In the genomic region with DNA sequence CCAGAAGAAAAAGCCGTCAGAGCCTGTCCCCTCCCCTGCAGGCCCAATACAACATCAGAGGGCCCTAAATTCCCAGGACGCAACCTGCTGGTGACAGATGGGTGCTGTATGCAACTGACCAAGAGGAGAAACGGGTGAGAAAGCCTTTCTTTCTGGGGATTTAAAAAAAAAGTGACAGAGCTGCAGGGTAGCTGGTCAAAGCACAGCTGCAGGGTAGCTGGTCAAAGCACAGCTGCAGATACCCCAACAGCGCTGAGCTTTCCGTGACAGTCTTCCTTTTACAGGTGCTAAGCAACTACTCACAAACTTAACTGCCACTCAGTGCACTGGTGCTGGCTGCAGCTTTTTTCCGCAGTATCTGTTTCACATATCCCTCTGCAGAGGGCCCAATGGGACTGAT, we compare ENCODE assay signal across 22 cellular contexts. TPM values are rescaled to one million over a fixed set of nuclear protein-coding genes. Genes with fewer than 3 reads are reported as not detected.
DNase-seq lines count a peak whose midpoint lies in the region; ATAC-seq and TF ChIP-seq lines count a peak whose summit lies in the region.
"Had no signal": no experiment of that assay in that cellular context is flagged by ENCODE, and none has a peak within 500 bp of the region (broad histone marks: within the 10 kb centered on the region; RNA-seq: fewer than 3 reads in every experiment).

No MANE protein-coding gene starts in this region.

- H3K27ac Mint-ChIP-seq in stimulated activated memory B cell treated with anti-CD40 and anti-IgM and Interleukin-4, amounts not matched to agents 10 μg/mL and 1 μg/mL and 100 μg/mL, for 72 hours: peak overlapping the region; percentile 42
- H3K27ac Mint-ChIP-seq in CD14-positive monocyte: peak overlapping the region in 1 of 7 donors; percentile 6
- H3K27ac Mint-ChIP-seq in CD8-positive, alpha-beta memory T cell: no peak overlapping the region
- H3K27ac Mint-ChIP-seq: activated naive CD8-positive, alpha-beta T cell treated with anti-CD3 and anti-CD28 coated beads, Interleukin-2, amount 50 U/mL, for 24 hours had no signal

- H2BK120ac ChIP-seq in mesenchymal stem cell (ENCODE audit: low read depth, low read length): no peak overlapping the region

- H3K36me3 ChIP-seq in HUES48 (ENCODE audit: control insufficient read depth, insufficient read depth, low read length) (peaks cover 4% of the 10 kb centered on the region; the same call in 1 of the 2 replicates), mesenchymal stem cell (ENCODE audit: control insufficient read depth in 1 of 2, insufficient read depth in 2 of 2, low read depth in 1 of 2, low read length in 2 of 2) (peaks cover 4 to 12% of the 10 kb centered on the region in 2 experiments)
- no peaks in the 10 kb centered on the region for H3K36me3 ChIP-seq in CD8-positive, alpha-beta memory T cell (ENCODE audit: insufficient read depth, low read length)

- H2AFZ ChIP-seq in mesenchymal stem cell (ENCODE audit: low read depth, low read length): no peak overlapping the region

- H3K14ac ChIP-seq in mesenchymal stem cell (ENCODE audit: low read length in 2 of 2): no peak overlapping the region

- intact Hi-C loops in CD14-positive monocyte (cut with micrococcal nuclease): no loop called here

- POLR2A ChIA-PET in CD8-positive, alpha-beta memory T cell (lab: Charles Lee): interaction anchor here (0.6 kb wide), 1 partner anchor 131 kb away, joined by 3 read pairs; no protein-coding TSS in a partner anchor

- CTCF ChIA-PET in CD8-positive, alpha-beta memory T cell (lab: Charles Lee): no interaction called here

- WGBS in mesenchymal stem cell: 73% methylated on average over 4 of the region's 6 CpGs

- no peak for TF ChIP-seq CTCF in CD14-positive monocyte (IDR thresholded peaks at IDR 0.05)

- H3K4me1 Mint-ChIP-seq in stimulated activated memory B cell treated with anti-CD40 and anti-IgM and Interleukin-4, amounts not matched to agents 10 μg/mL and 1 μg/mL and 100 μg/mL, for 72 hours: peaks cover 59% of the 10 kb centered on the region
- H3K4me1 Mint-ChIP-seq in CD14-positive monocyte: peaks cover 38% of the 10 kb centered on the region
- H3K4me1 Mint-ChIP-seq in CD8-positive, alpha-beta memory T cell: peaks cover 11 to 30% (median 20%) of the 10 kb centered on the region in 3 donors

- H3K4me3 Mint-ChIP-seq in stimulated activated memory B cell treated with anti-CD40 and anti-IgM and Interleukin-4, amounts not matched to agents 10 μg/mL and 1 μg/mL and 100 μg/mL, for 72 hours: no peak overlapping the region
- no peak overlapping the region for H3K4me3 Mint-ChIP-seq in CD14-positive monocyte
- no peak overlapping the region for H3K4me3 Mint-ChIP-seq in CD8-positive, alpha-beta memory T cell
- H3K4me3 Mint-ChIP-seq: activated naive CD8-positive, alpha-beta T cell treated with anti-CD3 and anti-CD28 coated beads, Interleukin-2, amount 50 U/mL, for 24 hours had no signal

- H4K8ac ChIP-seq in mesenchymal stem cell (ENCODE audit: low read length): peak overlapping the region; percentile 23

- H4K91ac ChIP-seq in mesenchymal stem cell (ENCODE audit: low read length): no peak overlapping the region

- H3K4me1 ChIP-seq in HUES48 (ENCODE audit: control insufficient read depth, insufficient read depth, low read length) (peaks cover 26% of the 10 kb centered on the region), mesenchymal stem cell (ENCODE audit: control insufficient read depth, insufficient read depth, low read depth, low read length) (peaks cover 2% of the 10 kb centered on the region)
- H3K4me1 ChIP-seq in CD8-positive, alpha-beta memory T cell (ENCODE audit: insufficient read depth, low read length): no peaks in the 10 kb centered on the region

- no peak for ATAC-seq in stimulated activated memory B cell treated with anti-CD40 and anti-IgM and Interleukin-4, amounts not matched to agents 10 μg/mL and 1 μg/mL and 100 μg/mL, for 72 hours
- ATAC-seq: activated naive CD8-positive, alpha-beta T cell treated with anti-CD3 and anti-CD28 coated beads, Interleukin-2, amount 50 U/mL, for 24 hours; left lung; right cardiac atrium had no signal

- H3K23ac ChIP-seq in mesenchymal stem cell (ENCODE audit: low read length in 2 of 2): no peak overlapping the region

- no peak overlapping the region for H3K4me2 ChIP-seq in mesenchymal stem cell (ENCODE audit: low read length, poor library complexity, severe bottlenecking)

- H3K9ac ChIP-seq in HUES48 (ENCODE audit: low read depth, low read length) (no peak overlapping the region), mesenchymal stem cell (ENCODE audit: low read length) (peak overlapping the region; percentile 80)

- no peak overlapping the region for H3K4me3 ChIP-seq in HUES48 (ENCODE audit: low read depth, low read length)
- H3K4me3 ChIP-seq in mesenchymal stem cell (ENCODE audit: insufficient read depth in 1 of 2, low read depth in 1 of 2, low read length in 2 of 2): no peak overlapping the region
- H3K4me3 ChIP-seq in CD8-positive, alpha-beta memory T cell (ENCODE audit: low read length): no peak overlapping the region
- H3K4me3 ChIP-seq: HAP-1, left lung, tibial nerve had no signal

- no peak overlapping the region for H3K18ac ChIP-seq in mesenchymal stem cell (ENCODE audit: low read depth in 1 of 2, low read length in 2 of 2)

- H3K79me1 ChIP-seq in mesenchymal stem cell (replicated peaks; ENCODE audit: low read length, poor library complexity, severe bottlenecking): peaks cover 36% of the 10 kb centered on the region

- no peak overlapping the region for H2BK15ac ChIP-seq in mesenchymal stem cell (ENCODE audit: low read depth, poor library complexity, severe bottlenecking)

- peaks cover 74% of the 10 kb centered on the region for H3K36me3 Mint-ChIP-seq in stimulated activated memory B cell treated with anti-CD40 and anti-IgM and Interleukin-4, amounts not matched to agents 10 μg/mL and 1 μg/mL and 100 μg/mL, for 72 hours
- H3K36me3 Mint-ChIP-seq in CD14-positive monocyte: peaks cover 33 to 69% of the 10 kb centered on the region in 2 donors
- peaks cover 0 to 64% (median 0%) of the 10 kb centered on the region in 3 donors for H3K36me3 Mint-ChIP-seq in CD8-positive, alpha-beta memory T cell

- no peaks in the 10 kb centered on the region for H3K9me3 Mint-ChIP-seq in stimulated activated memory B cell treated with anti-CD40 and anti-IgM and Interleukin-4, amounts not matched to agents 10 μg/mL and 1 μg/mL and 100 μg/mL, for 72 hours
- H3K9me3 Mint-ChIP-seq in CD14-positive monocyte: no peaks in the 10 kb centered on the region
- no peaks in the 10 kb centered on the region for H3K9me3 Mint-ChIP-seq in CD8-positive, alpha-beta memory T cell
- H3K9me3 Mint-ChIP-seq: activated naive CD8-positive, alpha-beta T cell treated with anti-CD3 and anti-CD28 coated beads, Interleukin-2, amount 50 U/mL, for 24 hours had no signal

- H2BK5ac ChIP-seq in mesenchymal stem cell (ENCODE audit: low read depth, low read length, poor library complexity, severe bottlenecking): no peak overlapping the region

- H3K4ac ChIP-seq in mesenchymal stem cell (ENCODE audit: low read depth in 1 of 2, low read length in 2 of 2): no peak overlapping the region

- no peaks in the 10 kb centered on the region for H3K27me3 ChIP-seq in HUES48 (ENCODE audit: control insufficient read depth, insufficient read depth, low read length)
- H3K27me3 ChIP-seq in mesenchymal stem cell (ENCODE audit: control insufficient read depth in 1 of 2, insufficient read depth in 1 of 2, low read length in 2 of 2): no peaks in the 10 kb centered on the region
- H3K27me3 ChIP-seq in CD8-positive, alpha-beta memory T cell (ENCODE audit: insufficient read depth, low read length, poor library complexity, severe bottlenecking): no peaks in the 10 kb centered on the region
- H3K27me3 ChIP-seq: left lung, tibial nerve had no signal

- no peaks in the 10 kb centered on the region for H3K27me3 Mint-ChIP-seq in stimulated activated memory B cell treated with anti-CD40 and anti-IgM and Interleukin-4, amounts not matched to agents 10 μg/mL and 1 μg/mL and 100 μg/mL, for 72 hours
- H3K27me3 Mint-ChIP-seq in CD14-positive monocyte (ENCODE audit: low read depth in 3 of 3): peaks cover 0 to 3% (median 0%) of the 10 kb centered on the region in 3 donors
- H3K27me3 Mint-ChIP-seq in CD8-positive, alpha-beta memory T cell: no peaks in the 10 kb centered on the region
- H3K27me3 Mint-ChIP-seq: activated naive CD8-positive, alpha-beta T cell treated with anti-CD3 and anti-CD28 coated beads, Interleukin-2, amount 50 U/mL, for 24 hours had no signal

- H2BK12ac ChIP-seq in mesenchymal stem cell (ENCODE audit: low read length in 2 of 2): no peak overlapping the region

- H2AK5ac ChIP-seq in mesenchymal stem cell (ENCODE audit: low read length, severe bottlenecking): no peak overlapping the region

- DNase-seq in caudate nucleus (lab: John Stamatoyannopoulos, UW) (no peak), mesenchymal stem cell (no peak), CD14-positive monocyte (ENCODE audit: low spot score) (no peak), D341Med (ENCODE audit: low spot score) (no peak), DMS114 treated with DMSO at 0.1 percent for 48 hours (lab: John Stamatoyannopoulos, UW; ENCODE audit: unreplicated experiment) (no peak)
- no peak for DNase-seq in CD8-positive, alpha-beta memory T cell
- DNase-seq: activated CD4-positive, alpha-beta T cell treated with anti-CD3 and anti-CD28 coated beads for 4 hours; activated naive CD8-positive, alpha-beta T cell treated with anti-CD3 and anti-CD28 coated beads, Interleukin-2, amount 50 U/mL, for 24 hours; COR-L47; EL; erythroblast; left lung; NCI-H187; NCI-H2227 treated with DMSO at 0.1 percent for 48 hours; occipital lobe; right cardiac atrium; stimulated activated naive CD4-positive, alpha-beta T cell treated with Interleukin-2 at 50 U/mL for 16 hours had no signal

- H3K27ac ChIP-seq in HUES48 (ENCODE audit: low read depth, low read length) (peak overlapping the region; percentile 55), caudate nucleus (ENCODE audit: low read depth, low read length) (peak overlapping the region; percentile 40), mesenchymal stem cell (ENCODE audit: low read length, poor library complexity, severe bottlenecking) (no peak overlapping the region)
- no peak overlapping the region for H3K27ac ChIP-seq in CD8-positive, alpha-beta memory T cell (ENCODE audit: low read depth, low read length)

- H3K9me3 ChIP-seq in HUES48 (ENCODE audit: control insufficient read depth, insufficient read depth, low read length): no peaks in the 10 kb centered on the region
- H3K9me3 ChIP-seq in mesenchymal stem cell (ENCODE audit: control insufficient read depth, low read length): no peaks in the 10 kb centered on the region
- H3K9me3 ChIP-seq in CD8-positive, alpha-beta memory T cell (ENCODE audit: low read length): no peaks in the 10 kb centered on the region
- H3K9me3 ChIP-seq: HAP-1, left lung, tibial nerve had no signal

RNA-seq across cellular contexts. Expression of a gene that starts 17.8 kb away (rescaled TPM):
- 36.9 TPM for polyA plus RNA-seq in mesenchymal stem cell (2013, experiment 1 of 2)
- polyA plus RNA-seq in mesenchymal stem cell (2013, experiment 2 of 2): 35.5 TPM
- 10 to 100 TPM; 29.0 to 40.3 TPM for polyA plus RNA-seq in CD14-positive monocyte
- total RNA-seq in CD8-positive, alpha-beta memory T cell: 10 to 100 TPM; 75.0 to 75.1 TPM
- polyA plus RNA-seq in CD8-positive, alpha-beta memory T cell: 22.9 TPM

RNA-seq across cellular contexts. Expression of a gene that starts 55.1 kb away (rescaled TPM):
- 0.06 TPM for polyA plus RNA-seq in mesenchymal stem cell (2013, experiment 1 of 2)
- polyA plus RNA-seq in mesenchymal stem cell (2013, experiment 2 of 2): 0.04 TPM
- polyA plus RNA-seq in CD14-positive monocyte: under 1 TPM; 0.35 to 0.50 TPM
- not detected for total RNA-seq in CD8-positive, alpha-beta memory T cell
- polyA plus RNA-seq in CD8-positive, alpha-beta memory T cell: not detected
- total RNA-seq: bronchial epithelial cell had no signal

Comparison
In these comparisons a context has a peak if more than half of its experiments do, and no peak if none do; other contexts are left out.
1. H3K27ac ChIP-seq: peak in HUES48 (single experiment) and caudate nucleus (single experiment); none in mesenchymal stem cell (single experiment) and CD8-positive, alpha-beta memory T cell (single experiment).